Comparison of ENCODE assay signal across 1 cellular context in the genomic region with DNA sequence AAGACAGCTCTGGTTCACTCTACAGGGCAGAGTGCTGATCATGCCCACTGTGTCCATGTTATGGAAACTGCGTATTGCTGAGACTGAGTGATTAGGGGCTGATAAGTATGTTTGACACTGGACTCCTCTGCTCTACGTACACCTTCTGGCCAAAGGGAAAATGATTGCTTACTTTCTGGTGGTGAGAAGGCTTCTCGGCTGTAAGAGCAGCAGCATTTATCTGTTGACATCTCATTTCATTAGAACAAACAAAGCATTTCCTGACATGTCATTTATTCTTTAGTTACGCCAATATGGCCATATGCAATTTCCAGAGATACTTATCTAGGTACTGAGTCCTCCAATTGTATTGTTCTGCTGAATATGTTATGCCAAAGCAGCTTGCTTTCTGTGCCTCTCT.
TF ChIP-seq lines count a peak whose summit lies in the region.

No MANE protein-coding gene starts in this region.

TF ChIP-seq in HepG2, 621 proteins besides CTCF, POLR2A, EP300 and RAD21 (continued from another document and continues in another):
- TF ChIP-seq, protein P1, sequence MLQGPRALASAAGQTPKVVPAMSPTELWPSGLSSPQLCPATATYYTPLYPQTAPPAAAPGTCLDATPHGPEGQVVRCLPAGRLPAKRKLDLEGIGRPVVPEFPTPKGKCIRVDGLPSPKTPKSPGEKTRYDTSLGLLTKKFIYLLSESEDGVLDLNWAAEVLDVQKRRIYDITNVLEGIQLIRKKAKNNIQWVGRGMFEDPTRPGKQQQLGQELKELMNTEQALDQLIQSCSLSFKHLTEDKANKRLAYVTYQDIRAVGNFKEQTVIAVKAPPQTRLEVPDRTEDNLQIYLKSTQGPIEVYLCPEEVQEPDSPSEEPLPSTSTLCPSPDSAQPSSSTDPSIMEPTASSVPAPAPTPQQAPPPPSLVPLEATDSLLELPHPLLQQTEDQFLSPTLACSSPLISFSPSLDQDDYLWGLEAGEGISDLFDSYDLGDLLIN (CRISPR knock-in tag; IDR thresholded peaks at IDR 0.05; ENCODE audit: borderline replicate concordance), result no peak
- TF ChIP-seq BCL6 (CRISPR knock-in tag; IDR thresholded peaks at IDR 0.05) (peak; percentile 62), KAT2B (IDR thresholded peaks at IDR 0.05; ENCODE audit: borderline replicate concordance, low read depth, low read length) (no peak), ZNF773 (CRISPR knock-in tag; IDR thresholded peaks at IDR 0.05; ENCODE audit: borderline replicate concordance) (no peak), KDM1A (CRISPR knock-in tag; IDR thresholded peaks at IDR 0.05) (no peak), PAWR (CRISPR knock-in tag; IDR thresholded peaks at IDR 0.05; ENCODE audit: borderline replicate concordance) (no peak), GTF2F1 (IDR thresholded peaks at IDR 0.05; ENCODE audit: low read length) (no peak), ATF7-NPFF (CRISPR knock-in tag; IDR thresholded peaks at IDR 0.05; ENCODE audit: low read depth) (no peak), PCBP2 (optimal IDR thresholded peaks at IDR 0.05; ENCODE audit: low read depth, low read length, poor library complexity, severe bottlenecking) (no peak), ONECUT2 (CRISPR knock-in tag; IDR thresholded peaks at IDR 0.05) (no peak), TRIM24 (CRISPR knock-in tag; IDR thresholded peaks at IDR 0.05) (no peak), RAD51 (IDR thresholded peaks at IDR 0.05; ENCODE audit: borderline replicate concordance) (no peak), RBAK (CRISPR knock-in tag; IDR thresholded peaks at IDR 0.05) (no peak), GATAD2A (CRISPR knock-in tag; IDR thresholded peaks at IDR 0.05) (peak; percentile 76), ZNF256 (CRISPR knock-in tag; conservative IDR thresholded peaks at IDR 0.05) (no peak), ESRRA (CRISPR knock-in tag; IDR thresholded peaks at IDR 0.05; ENCODE audit: low read depth) (no peak), ZNF12 (CRISPR knock-in tag; IDR thresholded peaks at IDR 0.05) (peak; percentile 24; the same call in 1 of the 2 replicates), ZNF792 (CRISPR knock-in tag; IDR thresholded peaks at IDR 0.05) (peak; percentile 42; the same call in 1 of the 2 replicates), ZNF367 (CRISPR knock-in tag; IDR thresholded peaks at IDR 0.05; ENCODE audit: borderline replicate concordance) (no peak), ETV5 (CRISPR knock-in tag; IDR thresholded peaks at IDR 0.05; ENCODE audit: borderline replicate concordance) (peak; percentile 59; the same call in 1 of the 2 replicates), ZNF251 (CRISPR knock-in tag; IDR thresholded peaks at IDR 0.05) (no peak), ZBTB21 (CRISPR knock-in tag; IDR thresholded peaks at IDR 0.05) (no peak), HOXA7 (CRISPR knock-in tag; IDR thresholded peaks at IDR 0.05) (no peak), ZNF556 (CRISPR knock-in tag; IDR thresholded peaks at IDR 0.05; ENCODE audit: borderline replicate concordance) (no peak), ZNF101 (CRISPR knock-in tag; IDR thresholded peaks at IDR 0.05; ENCODE audit: borderline replicate concordance, low read depth) (no peak), ZNF879 (CRISPR knock-in tag; IDR thresholded peaks at IDR 0.05) (no peak), ZNF496 (CRISPR knock-in tag; IDR thresholded peaks at IDR 0.05; ENCODE audit: insufficient replicate concordance) (no peak), SRY (CRISPR knock-in tag; IDR thresholded peaks at IDR 0.05) (no peak), IKZF1 (IDR thresholded peaks at IDR 0.05) (no peak), PRPF4 (IDR thresholded peaks at IDR 0.05; ENCODE audit: low read depth, low read length, poor library complexity, severe bottlenecking) (no peak), ZNF569 (CRISPR knock-in tag; IDR thresholded peaks at IDR 0.05; ENCODE audit: borderline replicate concordance) (no peak), ZNF124 (CRISPR knock-in tag; IDR thresholded peaks at IDR 0.05) (no peak), ATRX (CRISPR knock-in tag; IDR thresholded peaks at IDR 0.05; ENCODE audit: borderline replicate concordance) (no peak), HIVEP1 (CRISPR knock-in tag; IDR thresholded peaks at IDR 0.05) (no peak), ZNF563 (CRISPR knock-in tag; IDR thresholded peaks at IDR 0.05) (no peak), TARDBP (CRISPR knock-in tag; IDR thresholded peaks at IDR 0.05) (no peak), SALL1 (CRISPR knock-in tag; IDR thresholded peaks at IDR 0.05) (peak; percentile 73; the same call in 1 of the 2 replicates), MYNN (CRISPR knock-in tag; IDR thresholded peaks at IDR 0.05; ENCODE audit: low read depth) (no peak), HNRNPH1 (optimal IDR thresholded peaks at IDR 0.05; ENCODE audit: low read depth, low read length) (no peak), POLR2AphosphoS5 (IDR thresholded peaks at IDR 0.05; ENCODE audit: low read depth, low read length) (no peak), TBX2 (CRISPR knock-in tag; IDR thresholded peaks at IDR 0.05; ENCODE audit: borderline replicate concordance) (0 out of 2 replicates have a peak, but pooled peaks have one; percentile 54), TEAD3 (CRISPR knock-in tag; optimal IDR thresholded peaks at IDR 0.05; ENCODE audit: borderline replicate concordance) (peak; percentile 51)
- TF ChIP-seq, protein P2, sequence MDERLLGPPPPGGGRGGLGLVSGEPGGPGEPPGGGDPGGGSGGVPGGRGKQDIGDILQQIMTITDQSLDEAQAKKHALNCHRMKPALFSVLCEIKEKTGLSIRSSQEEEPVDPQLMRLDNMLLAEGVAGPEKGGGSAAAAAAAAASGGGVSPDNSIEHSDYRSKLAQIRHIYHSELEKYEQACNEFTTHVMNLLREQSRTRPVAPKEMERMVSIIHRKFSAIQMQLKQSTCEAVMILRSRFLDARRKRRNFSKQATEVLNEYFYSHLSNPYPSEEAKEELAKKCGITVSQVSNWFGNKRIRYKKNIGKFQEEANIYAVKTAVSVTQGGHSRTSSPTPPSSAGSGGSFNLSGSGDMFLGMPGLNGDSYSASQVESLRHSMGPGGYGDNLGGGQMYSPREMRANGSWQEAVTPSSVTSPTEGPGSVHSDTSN (CRISPR knock-in tag; IDR thresholded peaks at IDR 0.05), result no peak
- TF ChIP-seq, protein P3, sequence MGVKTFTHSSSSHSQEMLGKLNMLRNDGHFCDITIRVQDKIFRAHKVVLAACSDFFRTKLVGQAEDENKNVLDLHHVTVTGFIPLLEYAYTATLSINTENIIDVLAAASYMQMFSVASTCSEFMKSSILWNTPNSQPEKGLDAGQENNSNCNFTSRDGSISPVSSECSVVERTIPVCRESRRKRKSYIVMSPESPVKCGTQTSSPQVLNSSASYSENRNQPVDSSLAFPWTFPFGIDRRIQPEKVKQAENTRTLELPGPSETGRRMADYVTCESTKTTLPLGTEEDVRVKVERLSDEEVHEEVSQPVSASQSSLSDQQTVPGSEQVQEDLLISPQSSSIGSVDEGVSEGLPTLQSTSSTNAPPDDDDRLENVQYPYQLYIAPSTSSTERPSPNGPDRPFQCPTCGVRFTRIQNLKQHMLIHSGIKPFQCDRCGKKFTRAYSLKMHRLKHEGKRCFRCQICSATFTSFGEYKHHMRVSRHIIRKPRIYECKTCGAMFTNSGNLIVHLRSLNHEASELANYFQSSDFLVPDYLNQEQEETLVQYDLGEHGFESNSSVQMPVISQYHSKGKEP (CRISPR knock-in tag; IDR thresholded peaks at IDR 0.05), result no peak
- TF ChIP-seq, protein P4, sequence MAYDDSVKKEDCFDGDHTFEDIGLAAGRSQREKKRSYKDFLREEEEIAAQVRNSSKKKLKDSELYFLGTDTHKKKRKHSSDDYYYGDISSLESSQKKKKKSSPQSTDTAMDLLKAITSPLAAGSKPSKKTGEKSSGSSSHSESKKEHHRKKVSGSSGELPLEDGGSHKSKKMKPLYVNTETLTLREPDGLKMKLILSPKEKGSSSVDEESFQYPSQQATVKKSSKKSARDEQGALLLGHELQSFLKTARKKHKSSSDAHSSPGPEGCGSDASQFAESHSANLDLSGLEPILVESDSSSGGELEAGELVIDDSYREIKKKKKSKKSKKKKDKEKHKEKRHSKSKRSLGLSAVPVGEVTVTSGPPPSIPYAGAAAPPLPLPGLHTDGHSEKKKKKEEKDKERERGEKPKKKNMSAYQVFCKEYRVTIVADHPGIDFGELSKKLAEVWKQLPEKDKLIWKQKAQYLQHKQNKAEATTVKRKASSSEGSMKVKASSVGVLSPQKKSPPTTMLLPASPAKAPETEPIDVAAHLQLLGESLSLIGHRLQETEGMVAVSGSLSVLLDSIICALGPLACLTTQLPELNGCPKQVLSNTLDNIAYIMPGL (CRISPR knock-in tag; IDR thresholded peaks at IDR 0.05; ENCODE audit: borderline replicate concordance in 1 of 2, low read depth in 1 of 2), result no peak
- TF ChIP-seq, protein P5, sequence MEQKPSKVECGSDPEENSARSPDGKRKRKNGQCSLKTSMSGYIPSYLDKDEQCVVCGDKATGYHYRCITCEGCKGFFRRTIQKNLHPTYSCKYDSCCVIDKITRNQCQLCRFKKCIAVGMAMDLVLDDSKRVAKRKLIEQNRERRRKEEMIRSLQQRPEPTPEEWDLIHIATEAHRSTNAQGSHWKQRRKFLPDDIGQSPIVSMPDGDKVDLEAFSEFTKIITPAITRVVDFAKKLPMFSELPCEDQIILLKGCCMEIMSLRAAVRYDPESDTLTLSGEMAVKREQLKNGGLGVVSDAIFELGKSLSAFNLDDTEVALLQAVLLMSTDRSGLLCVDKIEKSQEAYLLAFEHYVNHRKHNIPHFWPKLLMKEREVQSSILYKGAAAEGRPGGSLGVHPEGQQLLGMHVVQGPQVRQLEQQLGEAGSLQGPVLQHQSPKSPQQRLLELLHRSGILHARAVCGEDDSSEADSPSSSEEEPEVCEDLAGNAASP (CRISPR knock-in tag; IDR thresholded peaks at IDR 0.05; ENCODE audit: borderline replicate concordance), result peak; percentile 59; the same call in 1 of the 2 replicates
- TF ChIP-seq, protein P6, sequence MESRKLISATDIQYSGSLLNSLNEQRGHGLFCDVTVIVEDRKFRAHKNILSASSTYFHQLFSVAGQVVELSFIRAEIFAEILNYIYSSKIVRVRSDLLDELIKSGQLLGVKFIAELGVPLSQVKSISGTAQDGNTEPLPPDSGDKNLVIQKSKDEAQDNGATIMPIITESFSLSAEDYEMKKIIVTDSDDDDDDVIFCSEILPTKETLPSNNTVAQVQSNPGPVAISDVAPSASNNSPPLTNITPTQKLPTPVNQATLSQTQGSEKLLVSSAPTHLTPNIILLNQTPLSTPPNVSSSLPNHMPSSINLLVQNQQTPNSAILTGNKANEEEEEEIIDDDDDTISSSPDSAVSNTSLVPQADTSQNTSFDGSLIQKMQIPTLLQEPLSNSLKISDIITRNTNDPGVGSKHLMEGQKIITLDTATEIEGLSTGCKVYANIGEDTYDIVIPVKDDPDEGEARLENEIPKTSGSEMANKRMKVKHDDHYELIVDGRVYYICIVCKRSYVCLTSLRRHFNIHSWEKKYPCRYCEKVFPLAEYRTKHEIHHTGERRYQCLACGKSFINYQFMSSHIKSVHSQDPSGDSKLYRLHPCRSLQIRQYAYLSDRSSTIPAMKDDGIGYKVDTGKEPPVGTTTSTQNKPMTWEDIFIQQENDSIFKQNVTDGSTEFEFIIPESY (CRISPR knock-in tag; IDR thresholded peaks at IDR 0.05), result no peak
- TF ChIP-seq, protein P7, sequence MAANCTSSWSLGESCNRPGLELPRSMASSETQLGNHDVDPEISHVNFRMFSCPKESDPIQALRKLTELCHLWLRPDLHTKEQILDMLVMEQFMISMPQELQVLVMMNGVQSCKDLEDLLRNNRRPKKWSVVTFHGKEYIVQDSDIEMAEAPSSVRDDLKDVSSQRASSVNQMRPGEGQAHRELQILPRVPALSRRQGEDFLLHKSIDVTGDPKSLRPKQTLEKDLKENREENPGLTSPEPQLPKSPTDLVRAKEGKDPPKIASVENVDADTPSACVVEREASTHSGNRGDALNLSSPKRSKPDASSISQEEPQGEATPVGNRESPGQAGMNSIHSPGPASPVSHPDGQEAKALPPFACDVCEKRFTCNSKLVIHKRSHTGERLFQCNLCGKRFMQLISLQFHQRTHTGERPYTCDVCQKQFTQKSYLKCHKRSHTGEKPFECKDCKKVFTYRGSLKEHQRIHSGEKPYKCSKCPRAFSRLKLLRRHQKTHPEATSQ (CRISPR knock-in tag; IDR thresholded peaks at IDR 0.05; ENCODE audit: borderline replicate concordance), result no peak
- TF ChIP-seq, protein P8, sequence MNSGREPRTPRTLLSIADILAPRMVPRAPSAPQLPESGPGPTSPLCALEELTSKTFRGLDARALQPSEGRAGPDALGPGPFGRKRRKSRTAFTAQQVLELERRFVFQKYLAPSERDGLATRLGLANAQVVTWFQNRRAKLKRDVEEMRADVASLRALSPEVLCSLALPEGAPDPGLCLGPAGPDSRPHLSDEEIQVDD (CRISPR knock-in tag; IDR thresholded peaks at IDR 0.05; ENCODE audit: borderline replicate concordance), result no peak
- TF ChIP-seq, protein P9, sequence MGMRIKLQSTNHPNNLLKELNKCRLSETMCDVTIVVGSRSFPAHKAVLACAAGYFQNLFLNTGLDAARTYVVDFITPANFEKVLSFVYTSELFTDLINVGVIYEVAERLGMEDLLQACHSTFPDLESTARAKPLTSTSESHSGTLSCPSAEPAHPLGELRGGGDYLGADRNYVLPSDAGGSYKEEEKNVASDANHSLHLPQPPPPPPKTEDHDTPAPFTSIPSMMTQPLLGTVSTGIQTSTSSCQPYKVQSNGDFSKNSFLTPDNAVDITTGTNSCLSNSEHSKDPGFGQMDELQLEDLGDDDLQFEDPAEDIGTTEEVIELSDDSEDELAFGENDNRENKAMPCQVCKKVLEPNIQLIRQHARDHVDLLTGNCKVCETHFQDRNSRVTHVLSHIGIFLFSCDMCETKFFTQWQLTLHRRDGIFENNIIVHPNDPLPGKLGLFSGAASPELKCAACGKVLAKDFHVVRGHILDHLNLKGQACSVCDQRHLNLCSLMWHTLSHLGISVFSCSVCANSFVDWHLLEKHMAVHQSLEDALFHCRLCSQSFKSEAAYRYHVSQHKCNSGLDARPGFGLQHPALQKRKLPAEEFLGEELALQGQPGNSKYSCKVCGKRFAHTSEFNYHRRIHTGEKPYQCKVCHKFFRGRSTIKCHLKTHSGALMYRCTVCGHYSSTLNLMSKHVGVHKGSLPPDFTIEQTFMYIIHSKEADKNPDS (CRISPR knock-in tag; IDR thresholded peaks at IDR 0.05), result no peak
